ENCODE assay signal across 1 cellular context in genomic region chr19:44093931-44094765, GRCh38.
A peak's percentile ranks its signal among the peaks of the same experiment; 100 is the strongest.
TF ChIP-seq lines count a peak whose summit lies in the region.

Gene ZNF224 (plus strand): TSS chr19:44094361. CDS start chr19:44097874, 3,513 bp downstream.

TF ChIP-seq in K562, 482 proteins besides CTCF, POLR2A, EP300 and RAD21 (continued from another document):
- TF ChIP-seq CREB3L1 (IDR thresholded peaks at IDR 0.05; ENCODE audit: borderline replicate concordance, low read depth) (peak; percentile 88), GABPA (tag; conservative IDR thresholded peaks at IDR 0.05; ENCODE audit: low read depth) (peak; percentile 93), SP1 (CRISPR knock-in tag; IDR thresholded peaks at IDR 0.05) (peak; percentile 55; the same call in 1 of the 2 replicates), ZBTB43 (CRISPR knock-in tag; IDR thresholded peaks at IDR 0.05) (no peak), RCOR1 (IDR thresholded peaks at IDR 0.05; ENCODE audit: borderline replicate concordance in 1 of 2, low read depth in 2 of 2, low read length in 2 of 2) (0 out of 4 replicates have a peak, but pooled peaks of 1 of the 2 experiments have one; percentile 20), FOXK2 (conservative IDR thresholded peaks at IDR 0.05 in 1 of 2, IDR thresholded peaks at IDR 0.05 in 1 of 2; ENCODE audit: low read depth in 2 of 2) (peak in 1 of 2 experiments; percentile 33; a peak in 2 of 4 replicates), ZNF766 (CRISPR knock-in tag; conservative IDR thresholded peaks at IDR 0.05) (peak; percentile 82), POLR2H (tag; IDR thresholded peaks at IDR 0.05; ENCODE audit: low read depth) (0 out of 2 replicates have a peak, but pooled peaks have one; percentile 44), KAT7 (CRISPR knock-in tag; IDR thresholded peaks at IDR 0.05; ENCODE audit: borderline replicate concordance) (0 out of 2 replicates have a peak, but pooled peaks have one; percentile 22), ELF1 (tag; IDR thresholded peaks at IDR 0.05) (peak; percentile 92)
